In the genomic region with DNA sequence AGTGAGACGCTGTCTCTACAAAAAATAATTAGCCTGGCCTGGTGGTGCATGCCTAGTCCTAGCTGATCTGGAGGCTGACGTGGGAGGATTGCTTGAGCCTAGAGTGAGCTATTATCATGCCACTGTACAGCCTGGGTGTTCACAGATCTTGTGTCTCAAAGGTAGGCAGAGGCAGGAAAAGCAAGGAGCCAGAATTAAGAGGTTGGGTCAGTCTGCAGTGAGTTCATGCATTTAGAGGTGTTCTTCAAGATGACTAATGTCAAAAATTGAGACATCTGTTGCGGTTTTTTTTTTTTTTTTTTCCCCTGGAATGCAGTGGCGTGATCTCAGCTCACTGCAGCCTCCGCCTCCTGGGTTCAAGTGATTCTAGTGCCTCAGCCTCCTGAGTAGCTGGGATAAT, we compare ENCODE assay signal across 12 cellular contexts. TPM values are rescaled to one million over a fixed set of nuclear protein-coding genes. Genes with fewer than 3 reads are reported as not detected.
DNase-seq lines count a peak whose midpoint lies in the region; ATAC-seq, FAIRE-seq and TF ChIP-seq lines count a peak whose summit lies in the region.
"Had no signal": no experiment of that assay in that cellular context is flagged by ENCODE, and none has a peak within 500 bp of the region (broad histone marks: within the 10 kb centered on the region; RNA-seq: fewer than 3 reads in every experiment).

No MANE protein-coding gene starts in this region.

- no peaks in the 10 kb centered on the region for H3K9me3 Mint-ChIP-seq in activated naive CD4-positive, alpha-beta T cell treated with anti-CD3 and anti-CD28 coated beads, Interleukin-2, amount 50 U/mL, for 24 hours
- no peaks in the 10 kb centered on the region for H3K9me3 Mint-ChIP-seq in activated naive CD4-positive, alpha-beta T cell treated with anti-CD3 and anti-CD28 coated beads, Interleukin-2, amount 10 ng/mL, durations not matched to agents 7 days and 5 days

- CTCF ChIA-PET in activated naive CD4-positive, alpha-beta T cell treated with anti-CD3 and anti-CD28 coated beads, Interleukin-2, amount 10 ng/mL, durations not matched to agents 7 days and 5 days (lab: Charles Lee): interaction anchor here (0.9 to 1.4 kb wide), 2 partner anchors 8 to 103 kb away, joined by 3 read pairs; no protein-coding TSS in a partner anchor

- H3K9me3 ChIP-seq in skeletal muscle satellite cell (replicated peaks; ENCODE audit: low read length) (no peaks in the 10 kb centered on the region), pancreas (no peaks in the 10 kb centered on the region), WERI-Rb-1 (ENCODE audit: severe bottlenecking) (no peaks in the 10 kb centered on the region)
- H3K9me3 ChIP-seq: spleen had no signal

- H3K27me3 ChIP-seq in skeletal muscle satellite cell (ENCODE audit: control insufficient read depth, insufficient read depth, low read length) (no peaks in the 10 kb centered on the region), pancreas (no peaks in the 10 kb centered on the region), WERI-Rb-1 (ENCODE audit: insufficient read depth, low read depth, severe bottlenecking) (no peaks in the 10 kb centered on the region)
- H3K27me3 ChIP-seq: spleen had no signal

- H3K4me3 Mint-ChIP-seq in activated naive CD4-positive, alpha-beta T cell treated with anti-CD3 and anti-CD28 coated beads, Interleukin-2, amount 50 U/mL, for 24 hours: peak overlapping the region; percentile 39
- H3K4me3 Mint-ChIP-seq in activated naive CD4-positive, alpha-beta T cell treated with anti-CD3 and anti-CD28 coated beads, Interleukin-2, amount 10 ng/mL, durations not matched to agents 7 days and 5 days: no peak overlapping the region

- peaks cover 56% of the 10 kb centered on the region for H3K36me3 ChIP-seq in skeletal muscle satellite cell (ENCODE audit: insufficient read depth, low read length)
- H3K36me3 ChIP-seq in pancreas: peaks cover 11 to 49% (median 21%) of the 10 kb centered on the region in 3 donors
- H3K36me3 ChIP-seq in WERI-Rb-1: peaks cover 80% of the 10 kb centered on the region

- DNase-seq in activated naive CD4-positive, alpha-beta T cell treated with anti-CD3 and anti-CD28 coated beads, Interleukin-2, amount 10 ng/mL, durations not matched to agents 7 days and 5 days: no peak
- peak; percentile 14 for DNase-seq in MV-4-11 (lab: John Stamatoyannopoulos, UW)
- peak; percentile 48 for DNase-seq in choroid plexus epithelial cell (ENCODE audit: low read depth)
- no peak for DNase-seq in pancreas
- DNase-seq in WERI-Rb-1: no peak
- no peak for DNase-seq in KBM-7
- DNase-seq: NCI-H187 treated with DMSO at 0.1 percent for 48 hours, OCI-M1, spleen had no signal

- H3K4me1 ChIP-seq in skeletal muscle satellite cell (ENCODE audit: control insufficient read depth, insufficient read depth, low read length) (peaks cover 24% of the 10 kb centered on the region), pancreas (peaks cover 11 to 18% (median 13%) of the 10 kb centered on the region in 3 donors)

- H3K4me2 ChIP-seq in skeletal muscle satellite cell (ENCODE audit: low read length): peak overlapping the region; percentile 13

- in situ Hi-C loops in KBM-7 (cut with MboI; ENCODE audit: low pct_unique_long_range_greater_than_20kb, low sequenced_read_pairs): no loop called here

- FAIRE-seq in pancreas (lab: Jason Lieb, UNC): no peak

- no peak for TF ChIP-seq CTCF in choroid plexus epithelial cell (conservative IDR thresholded peaks at IDR 0.05; ENCODE audit: low read depth, low read length)
- TF ChIP-seq CTCF in pancreas (IDR thresholded peaks at IDR 0.05): no peak
- TF ChIP-seq CTCF in WERI-Rb-1 (IDR thresholded peaks at IDR 0.05; ENCODE audit: low read depth, low read length): no peak

- no peak for ATAC-seq in pancreas

- peaks cover 38% of the 10 kb centered on the region for H3K4me1 Mint-ChIP-seq in activated naive CD4-positive, alpha-beta T cell treated with anti-CD3 and anti-CD28 coated beads, Interleukin-2, amount 50 U/mL, for 24 hours
- H3K4me1 Mint-ChIP-seq in activated naive CD4-positive, alpha-beta T cell treated with anti-CD3 and anti-CD28 coated beads, Interleukin-2, amount 10 ng/mL, durations not matched to agents 7 days and 5 days: peaks cover 34% of the 10 kb centered on the region

- H3K4me3 ChIP-seq in choroid plexus epithelial cell (ENCODE audit: low read depth, low read length): no peak overlapping the region
- no peak overlapping the region for H3K4me3 ChIP-seq in skeletal muscle satellite cell (ENCODE audit: low read length)
- no peak overlapping the region for H3K4me3 ChIP-seq in pancreas
- no peak overlapping the region for H3K4me3 ChIP-seq in WERI-Rb-1 (ENCODE audit: low read depth, low read length)
- H3K4me3 ChIP-seq: spleen had no signal

- WGBS in pancreas, 2 donors: 91% methylated on average over 5 of the region's 5 CpGs

- H3K9ac ChIP-seq in skeletal muscle satellite cell (ENCODE audit: low read depth, low read length): no peak overlapping the region

- no peak overlapping the region for H3K27ac ChIP-seq in pancreas
- no peak overlapping the region for H3K27ac ChIP-seq in WERI-Rb-1
- H3K27ac ChIP-seq: C4-2B, spleen had no signal

- peaks cover 36% of the 10 kb centered on the region for H3K36me3 Mint-ChIP-seq in activated naive CD4-positive, alpha-beta T cell treated with anti-CD3 and anti-CD28 coated beads, Interleukin-2, amount 50 U/mL, for 24 hours
- H3K36me3 Mint-ChIP-seq in activated naive CD4-positive, alpha-beta T cell treated with anti-CD3 and anti-CD28 coated beads, Interleukin-2, amount 10 ng/mL, durations not matched to agents 7 days and 5 days: peaks cover 58% of the 10 kb centered on the region

- H3K27me3 Mint-ChIP-seq in activated naive CD4-positive, alpha-beta T cell treated with anti-CD3 and anti-CD28 coated beads, Interleukin-2, amount 50 U/mL, for 24 hours: no peaks in the 10 kb centered on the region
- no peaks in the 10 kb centered on the region for H3K27me3 Mint-ChIP-seq in activated naive CD4-positive, alpha-beta T cell treated with anti-CD3 and anti-CD28 coated beads, Interleukin-2, amount 10 ng/mL, durations not matched to agents 7 days and 5 days

- H3K27ac Mint-ChIP-seq in activated naive CD4-positive, alpha-beta T cell treated with anti-CD3 and anti-CD28 coated beads, Interleukin-2, amount 50 U/mL, for 24 hours: peak overlapping the region; percentile 12
- H3K27ac Mint-ChIP-seq in activated naive CD4-positive, alpha-beta T cell treated with anti-CD3 and anti-CD28 coated beads, Interleukin-2, amount 10 ng/mL, durations not matched to agents 7 days and 5 days: no peak overlapping the region

- intact Hi-C loops in pancreas (cut with DNase I): no loop called here

RNA-seq across cellular contexts. Expression of gene PPIA, which starts 5.4 kb away (rescaled TPM):
- total RNA-seq in skeletal muscle satellite cell (2012; rRNA removed): 2,277 and 2,526 TPM in 2 replicates
- 100 to 1,000 TPM; 281 to 533 (median 512) TPM for total RNA-seq in pancreas
- polyA plus RNA-seq in pancreas: 1,000 to 10,000 TPM; 1,017 to 1,024 TPM

RNA-seq across cellular contexts. Expression of gene H2AZ2, which starts 46.0 kb away (rescaled TPM):
- total RNA-seq in skeletal muscle satellite cell (2012; rRNA removed): 68.7 and 69.2 TPM in 2 replicates
- 10 to 100 TPM; 37.8 to 83.0 (median 56.1) TPM for total RNA-seq in pancreas
- polyA plus RNA-seq in pancreas: 10 to 100 TPM; 45.1 to 56.4 TPM

RNA-seq across cellular contexts. Expression of gene ZMIZ2, which starts 53.2 kb away (rescaled TPM):
- 11.8 and 12.7 TPM in 2 replicates for total RNA-seq in skeletal muscle satellite cell (2012; rRNA removed)
- 10 to 100 TPM; 38.4 to 83.3 (median 49.3) TPM for total RNA-seq in pancreas
- polyA plus RNA-seq in pancreas: 100 to 1,000 TPM in 1 of 2 donors, 10 to 100 TPM in 1; 81.4 to 199 TPM

Comparison
In these comparisons a context has a peak if more than half of its experiments do, and no peak if none do; other contexts are left out.
1. DNase-seq: peak in MV-4-11 (single experiment) and choroid plexus epithelial cell (single experiment); none in activated naive CD4-positive, alpha-beta T cell treated with anti-CD3 and anti-CD28 coated beads, Interleukin-2, amount 10 ng/mL, durations not matched to agents 7 days and 5 days (single experiment), pancreas (0 of 6), WERI-Rb-1 (single experiment) and KBM-7 (single experiment).